15 cellular contexts compared by ENCODE assay signal in genomic region chr16:13780406-13780805, GRCh38.
DNase-seq lines count a peak whose midpoint lies in the region; ATAC-seq and TF ChIP-seq lines count a peak whose summit lies in the region.
"Had no signal": no experiment of that assay in that cellular context is flagged by ENCODE, and none has a peak within 500 bp of the region (broad histone marks: within the 10 kb centered on the region; RNA-seq: fewer than 3 reads in every experiment).

No MANE protein-coding gene starts in this region.

- H3K36me3 ChIP-seq in BE2C: no peaks in the 10 kb centered on the region
- H3K36me3 ChIP-seq in SK-N-MC (ENCODE audit: insufficient read depth, low read length): no peaks in the 10 kb centered on the region
- H3K36me3 ChIP-seq in iPS-20b (ENCODE audit: insufficient read depth, low read depth, low read length): no peaks in the 10 kb centered on the region
- no peaks in the 10 kb centered on the region for H3K36me3 ChIP-seq in Karpas-422 (ENCODE audit: insufficient read depth, low read length)

- H3K9ac ChIP-seq in SK-N-MC (ENCODE audit: insufficient read length) (no peak overlapping the region), iPS-20b (ENCODE audit: low read depth, low read length) (no peak overlapping the region), Karpas-422 (ENCODE audit: low read length) (no peak overlapping the region)

- H3K4me1 ChIP-seq in BE2C: no peaks in the 10 kb centered on the region
- peaks cover 9% of the 10 kb centered on the region; the same call in 1 of the 2 replicates for H3K4me1 ChIP-seq in iPS-20b (ENCODE audit: insufficient read depth, low read length)
- no peaks in the 10 kb centered on the region for H3K4me1 ChIP-seq in Karpas-422 (ENCODE audit: low read length)

- H3K4me3 ChIP-seq in BE2C (ENCODE audit: low read depth, low read length) (peak overlapping the region; percentile 56), SK-N-MC (peak overlapping the region; percentile 40), iPS-20b (ENCODE audit: low read length) (peak overlapping the region; percentile 42; the same call in 1 of the 2 replicates), Karpas-422 (ENCODE audit: low read length) (no peak overlapping the region)

- no peaks in the 10 kb centered on the region for H3K36me3 Mint-ChIP-seq in activated naive CD8-positive, alpha-beta T cell treated with anti-CD3 and anti-CD28 coated beads, Interleukin-2, amount 50 U/mL, for 24 hours (ENCODE audit: low read depth)
- H3K36me3 Mint-ChIP-seq: CD14-positive monocyte had no signal

- no peak overlapping the region for H3K4me3 Mint-ChIP-seq in activated naive CD8-positive, alpha-beta T cell treated with anti-CD3 and anti-CD28 coated beads, Interleukin-2, amount 50 U/mL, for 24 hours
- H3K4me3 Mint-ChIP-seq: CD14-positive monocyte, IgD-negative memory B cell had no signal

- peaks cover 13% of the 10 kb centered on the region for H3K9me3 Mint-ChIP-seq in activated naive CD8-positive, alpha-beta T cell treated with anti-CD3 and anti-CD28 coated beads, Interleukin-2, amount 50 U/mL, for 24 hours

- H4K20me1 ChIP-seq in Karpas-422 (ENCODE audit: insufficient read depth, low read depth, low read length): no peaks in the 10 kb centered on the region

- peaks cover 2% of the 10 kb centered on the region for H3K27me3 Mint-ChIP-seq in activated naive CD8-positive, alpha-beta T cell treated with anti-CD3 and anti-CD28 coated beads, Interleukin-2, amount 50 U/mL, for 24 hours

- H2AFZ ChIP-seq in Karpas-422 (ENCODE audit: low read length): no peak overlapping the region

- peak overlapping the region; percentile 77 for H3K27ac ChIP-seq in SK-N-MC
- H3K27ac ChIP-seq in iPS-20b (ENCODE audit: low read length): no peak overlapping the region
- no peak overlapping the region for H3K27ac ChIP-seq in Karpas-422 (ENCODE audit: low read length)

- no peak for ATAC-seq in GM19397 (IDR thresholded peaks at IDR 0.05; ENCODE audit: unreplicated experiment)
- no peak for ATAC-seq in activated naive CD8-positive, alpha-beta T cell treated with anti-CD3 and anti-CD28 coated beads, Interleukin-2, amount 50 U/mL, for 24 hours
- ATAC-seq: HCT116 had no signal

- DNase-seq in BE2C (peak; percentile 18), NCI-H1105 (lab: John Stamatoyannopoulos, UW) (peak; percentile 66), SK-N-MC (ENCODE audit: low read depth, low spot score) (no peak), NCI-H146 treated with DMSO at 0.1 percent for 48 hours (lab: John Stamatoyannopoulos, UW; ENCODE audit: unreplicated experiment) (no peak), Karpas-422 (no peak)
- no peak for DNase-seq in activated naive CD8-positive, alpha-beta T cell treated with anti-CD3 and anti-CD28 coated beads, Interleukin-2, amount 50 U/mL, for 24 hours
- DNase-seq: DND-41, GDM1, NCI-H1694, NCI-H345 had no signal

- no peaks in the 10 kb centered on the region for H3K27me3 ChIP-seq in BE2C
- no peaks in the 10 kb centered on the region for H3K27me3 ChIP-seq in iPS-20b (ENCODE audit: insufficient read depth, low read length)
- H3K27me3 ChIP-seq in Karpas-422 (ENCODE audit: low read length): peaks cover 3% of the 10 kb centered on the region; the same call in 1 of the 2 replicates

- H3K9me3 ChIP-seq in BE2C: no peaks in the 10 kb centered on the region
- H3K9me3 ChIP-seq in SK-N-MC (ENCODE audit: low read depth, low read length): peaks cover 4% of the 10 kb centered on the region; the same call in 1 of the 2 replicates
- peaks cover 6% of the 10 kb centered on the region; the same call in 1 of the 2 replicates for H3K9me3 ChIP-seq in iPS-20b (ENCODE audit: insufficient read depth, low read depth, low read length)
- no peaks in the 10 kb centered on the region for H3K9me3 ChIP-seq in Karpas-422 (ENCODE audit: low read length)

- no peak overlapping the region for H3K27ac Mint-ChIP-seq in activated naive CD8-positive, alpha-beta T cell treated with anti-CD3 and anti-CD28 coated beads, Interleukin-2, amount 50 U/mL, for 24 hours
- H3K27ac Mint-ChIP-seq: CD14-positive monocyte, IgD-negative memory B cell had no signal

- no peak overlapping the region for H3K4me2 ChIP-seq in Karpas-422 (ENCODE audit: low read depth, low read length, poor library complexity, severe bottlenecking)

- no peak for TF ChIP-seq CTCF in BE2C (IDR thresholded peaks at IDR 0.05; ENCODE audit: low read depth, low read length)

- 0 out of 2 replicates have a peak, but pooled peaks cover 2% of the 10 kb centered on the region for H3K9me2 ChIP-seq in Karpas-422 (replicated peaks; ENCODE audit: insufficient read depth, low read length)

- H3K79me2 ChIP-seq in Karpas-422 (ENCODE audit: low read length): no peaks in the 10 kb centered on the region

- H3K4me1 Mint-ChIP-seq in activated naive CD8-positive, alpha-beta T cell treated with anti-CD3 and anti-CD28 coated beads, Interleukin-2, amount 50 U/mL, for 24 hours: no peaks in the 10 kb centered on the region
- H3K4me1 Mint-ChIP-seq: CD14-positive monocyte, IgD-negative memory B cell had no signal

Comparison
In these comparisons a context has a peak if more than half of its experiments do, and no peak if none do; other contexts are left out.
1. DNase-seq: peak in BE2C (single experiment) and NCI-H1105 (single experiment); none in SK-N-MC (single experiment), NCI-H146 treated with DMSO at 0.1 percent for 48 hours (single experiment), activated naive CD8-positive, alpha-beta T cell treated with anti-CD3 and anti-CD28 coated beads, Interleukin-2, amount 50 U/mL, for 24 hours (single experiment) and Karpas-422 (single experiment).